1 cellular context compared by ENCODE assay signal in genomic region chr19:3580156-3580955, GRCh38.
A peak's percentile ranks its signal among the peaks of the same experiment; 100 is the strongest.
TF ChIP-seq lines count a peak whose summit lies in the region.

No MANE protein-coding gene starts in this region.

TF ChIP-seq in endothelial cell of umbilical vein, 7 proteins besides CTCF, POLR2A, EP300 and RAD21:
- TF ChIP-seq EZH2 (IDR thresholded peaks at IDR 0.05; ENCODE audit: borderline replicate concordance, low read depth, low read length, severe bottlenecking) (no peak), FOS (IDR thresholded peaks at IDR 0.05; ENCODE audit: borderline replicate concordance, insufficient read depth, low read length) (peak; percentile 94), GATA2 (IDR thresholded peaks at IDR 0.05; ENCODE audit: insufficient read depth, insufficient read length, low read depth, low read length) (no peak), JUN (IDR thresholded peaks at IDR 0.05; ENCODE audit: borderline replicate concordance, insufficient read depth, insufficient read length, low read depth) (peak; percentile 64), MAX (IDR thresholded peaks at IDR 0.05; ENCODE audit: insufficient read depth, insufficient read length) (no peak), POLR2AphosphoS5 (IDR thresholded peaks at IDR 0.05; ENCODE audit: insufficient read depth, low read depth, low read length) (peak; percentile 44), MYC (IDR thresholded peaks at IDR 0.05; ENCODE audit: low read depth, low read length) (no peak)
